1 cellular context compared by ENCODE assay signal in the genomic region with DNA sequence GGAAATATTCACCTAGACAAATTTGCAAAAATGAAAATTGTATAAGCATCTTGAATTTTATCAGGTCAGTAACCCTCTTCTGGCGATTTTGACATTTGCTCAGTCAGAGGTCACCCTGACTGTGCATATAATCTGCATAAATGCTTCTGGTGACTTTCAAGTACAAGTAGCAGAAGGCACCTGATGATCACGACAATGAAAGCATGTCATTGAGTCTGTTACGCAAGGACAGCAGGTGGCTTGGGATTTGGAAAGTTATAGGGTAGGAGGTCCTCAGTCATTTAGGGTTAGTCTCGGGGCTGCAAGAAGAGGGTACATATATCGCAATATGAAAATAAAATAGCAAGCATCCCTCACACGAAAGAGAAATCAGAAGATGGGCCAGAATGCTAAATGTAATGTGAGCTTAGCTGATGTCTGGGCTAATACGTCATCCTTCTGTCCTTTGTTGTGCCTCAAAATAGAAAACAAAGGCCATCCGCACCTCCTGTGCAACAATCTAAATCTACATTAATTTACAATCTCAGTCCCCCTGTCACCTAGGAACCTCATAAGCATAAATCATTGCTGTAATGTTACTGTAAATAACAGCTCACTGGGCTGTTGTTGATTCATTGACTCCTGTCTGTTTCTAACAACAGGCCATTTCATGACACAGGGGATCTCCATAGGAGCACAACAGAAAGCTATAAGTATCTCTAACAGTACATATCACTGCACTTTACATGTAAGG.
TF ChIP-seq lines count a peak whose summit lies in the region.

No MANE protein-coding gene starts in this region.

TF ChIP-seq in GM23338, 12 proteins besides CTCF, POLR2A, EP300 and RAD21 (continued from another document):
- no peak for TF ChIP-seq JUNB (IDR thresholded peaks at IDR 0.05; ENCODE audit: unreplicated experiment)
